ENCODE assay signal across 33 cellular contexts in the genomic region with DNA sequence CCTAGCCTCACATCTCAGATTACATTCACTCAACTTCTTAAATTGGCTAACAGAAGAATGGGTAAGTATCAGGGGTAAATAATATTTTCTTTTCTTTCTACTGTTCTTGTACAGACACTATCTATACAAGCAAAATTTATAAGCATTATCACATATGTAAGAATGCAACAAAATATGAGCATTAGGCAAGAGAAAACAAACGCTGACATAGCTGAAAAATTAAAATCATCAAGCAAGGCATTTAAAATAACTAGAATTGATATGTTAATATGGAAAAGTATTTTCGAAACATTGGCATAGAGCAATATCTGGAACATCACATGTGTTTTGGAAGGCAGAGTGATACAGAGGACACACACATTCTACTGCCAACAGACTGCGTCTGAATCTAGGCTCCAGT.
"Had no signal": no experiment of that assay in that cellular context is flagged by ENCODE, and none has a peak within 500 bp of the region (broad histone marks: within the 10 kb centered on the region; RNA-seq: fewer than 3 reads in every experiment).

No MANE protein-coding gene starts in this region.

- DNase-seq: activated effector memory CD4-positive, alpha-beta T cell treated with anti-CD3 and anti-CD28 coated beads, Interleukin-2, amount 50 U/mL, for 16 hours; activated effector memory CD4-positive, alpha-beta T cell treated with Interleukin-2 at 50 U/mL for 16 hours; activated gamma-delta T cell; activated gamma-delta T cell treated with Interleukin-2 at 50 U/mL for 16 hours; activated naive CD4-positive, alpha-beta T cell; activated naive CD4-positive, alpha-beta T cell treated with anti-CD3 and anti-CD28 coated beads for 36 hours; activated naive CD4-positive, alpha-beta T cell treated with anti-CD3 and anti-CD28 coated beads, Interleukin-2, amount 10 ng/mL, durations not matched to agents 7 days and 5 days; activated naive CD4-positive, alpha-beta T cell treated with anti-CD3 and anti-CD28 coated beads, Interleukin-2, amount 50 U/mL, for 16 hours; activated naive CD4-positive, alpha-beta T cell treated with Interleukin-2 at 50 U/mL for 16 hours; activated naive CD8-positive, alpha-beta T cell treated with anti-CD3 and anti-CD28 coated beads for 36 hours; activated naive CD8-positive, alpha-beta T cell treated with anti-CD3 and anti-CD28 coated beads, Interleukin-2, amount 10 ng/mL, durations not matched to agents 7 days and 5 days; activated naive CD8-positive, alpha-beta T cell treated with anti-CD3 and anti-CD28 coated beads, Interleukin-2, amount 50 U/mL, for 24 hours; activated T-cell treated with anti-CD3 and anti-CD28 coated beads, Interleukin-2, amount 50 U/mL, for 4 hours; activated T-cell treated with anti-CD3 and anti-CD28 coated beads, Interleukin-2, amount 50 U/mL, for 48 hours; activated T-cell treated with anti-CD3 and anti-CD28 coated beads, Interleukin-2, amount 50 U/mL, for 72 hours; adrenal gland; amniotic stem cell; amygdala; anterior cingulate cortex; aorta; body of pancreas; brain microvascular endothelial cell; caudate nucleus; central memory CD4-positive, alpha-beta T cell; cerebellar nuclear complex had no signal

- H3K36me3 ChIP-seq: adrenal gland, ascending aorta, brain microvascular endothelial cell, breast epithelium, cardiac muscle cell had no signal

- H3K9me3 ChIP-seq: adrenal gland, ascending aorta, body of pancreas, breast epithelium had no signal

- H3K4me3 ChIP-seq: adrenal gland, ascending aorta, body of pancreas, breast epithelium, cardiac muscle cell had no signal

- FAIRE-seq: astrocyte, bronchial epithelial cell, colon had no signal

- H3K27me3 ChIP-seq: adrenal gland, ascending aorta, body of pancreas, brain microvascular endothelial cell, breast epithelium, cardiac muscle cell had no signal

- H3K4me1 ChIP-seq: adrenal gland, ascending aorta, body of pancreas, breast epithelium had no signal

- H3K27ac ChIP-seq: adrenal gland, ascending aorta, body of pancreas, brain microvascular endothelial cell, breast epithelium, cardiac muscle cell had no signal

- ATAC-seq: activated naive CD4-positive, alpha-beta T cell treated with anti-CD3 and anti-CD28 coated beads, Interleukin-2, amount 50 U/mL, for 72 hours; activated naive CD8-positive, alpha-beta T cell treated with anti-CD3 and anti-CD28 coated beads, Interleukin-2, amount 50 U/mL, for 24 hours; activated T-cell treated with anti-CD3 and anti-CD28 coated beads, Interleukin-2, amount 50 U/mL, for 4 hours; activated T-cell treated with anti-CD3 and anti-CD28 coated beads, Interleukin-2, amount 50 U/mL, for 72 hours; activated T-helper 17 cell treated with anti-CD3 and anti-CD28 coated beads, Interleukin-2, amount 50 U/mL, for 72 hours; body of pancreas had no signal
